Comparison of ENCODE assay signal across 2 cellular contexts in genomic region chr3:36991923-36992805, GRCh38.
TF ChIP-seq lines count a peak whose summit lies in the region.

No MANE protein-coding gene starts in this region.

TF ChIP-seq in K562, 482 proteins besides CTCF, POLR2A, EP300 and RAD21 (continued from another document and continues in another):
- TF ChIP-seq, protein P1, sequence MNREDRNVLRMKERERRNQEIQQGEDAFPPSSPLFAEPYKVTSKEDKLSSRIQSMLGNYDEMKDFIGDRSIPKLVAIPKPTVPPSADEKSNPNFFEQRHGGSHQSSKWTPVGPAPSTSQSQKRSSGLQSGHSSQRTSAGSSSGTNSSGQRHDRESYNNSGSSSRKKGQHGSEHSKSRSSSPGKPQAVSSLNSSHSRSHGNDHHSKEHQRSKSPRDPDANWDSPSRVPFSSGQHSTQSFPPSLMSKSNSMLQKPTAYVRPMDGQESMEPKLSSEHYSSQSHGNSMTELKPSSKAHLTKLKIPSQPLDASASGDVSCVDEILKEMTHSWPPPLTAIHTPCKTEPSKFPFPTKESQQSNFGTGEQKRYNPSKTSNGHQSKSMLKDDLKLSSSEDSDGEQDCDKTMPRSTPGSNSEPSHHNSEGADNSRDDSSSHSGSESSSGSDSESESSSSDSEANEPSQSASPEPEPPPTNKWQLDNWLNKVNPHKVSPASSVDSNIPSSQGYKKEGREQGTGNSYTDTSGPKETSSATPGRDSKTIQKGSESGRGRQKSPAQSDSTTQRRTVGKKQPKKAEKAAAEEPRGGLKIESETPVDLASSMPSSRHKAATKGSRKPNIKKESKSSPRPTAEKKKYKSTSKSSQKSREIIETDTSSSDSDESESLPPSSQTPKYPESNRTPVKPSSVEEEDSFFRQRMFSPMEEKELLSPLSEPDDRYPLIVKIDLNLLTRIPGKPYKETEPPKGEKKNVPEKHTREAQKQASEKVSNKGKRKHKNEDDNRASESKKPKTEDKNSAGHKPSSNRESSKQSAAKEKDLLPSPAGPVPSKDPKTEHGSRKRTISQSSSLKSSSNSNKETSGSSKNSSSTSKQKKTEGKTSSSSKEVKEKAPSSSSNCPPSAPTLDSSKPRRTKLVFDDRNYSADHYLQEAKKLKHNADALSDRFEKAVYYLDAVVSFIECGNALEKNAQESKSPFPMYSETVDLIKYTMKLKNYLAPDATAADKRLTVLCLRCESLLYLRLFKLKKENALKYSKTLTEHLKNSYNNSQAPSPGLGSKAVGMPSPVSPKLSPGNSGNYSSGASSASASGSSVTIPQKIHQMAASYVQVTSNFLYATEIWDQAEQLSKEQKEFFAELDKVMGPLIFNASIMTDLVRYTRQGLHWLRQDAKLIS (CRISPR knock-in tag; IDR thresholded peaks at IDR 0.05) = no peak
- TF ChIP-seq ZBTB49 (CRISPR knock-in tag; IDR thresholded peaks at IDR 0.05; ENCODE audit: borderline replicate concordance) = no peak
- TF ChIP-seq ZFP91 (CRISPR knock-in tag; IDR thresholded peaks at IDR 0.05) = no peak; the same call in 1 of the 2 replicates
- TF ChIP-seq E2F8 (IDR thresholded peaks at IDR 0.05; ENCODE audit: low read depth, partially characterized antibody) = no peak
- TF ChIP-seq TAF1 (IDR thresholded peaks at IDR 0.05; ENCODE audit: control insufficient read depth, extremely low read depth, insufficient read depth, low read length, severe bottlenecking) = no peak
- no peak for TF ChIP-seq LCOR (CRISPR knock-in tag; IDR thresholded peaks at IDR 0.05)
- TF ChIP-seq YY1 (IDR thresholded peaks at IDR 0.05; ENCODE audit: borderline replicate concordance in 1 of 3, control insufficient read depth in 1 of 3, extremely low read depth in 1 of 3, insufficient read depth in 3 of 3, insufficient read length in 1 of 3, insufficient replicate concordance in 2 of 3, low read depth in 1 of 3, low read length in 2 of 3) = peak in 1 of 3 experiments; percentile 56
- TF ChIP-seq MECOM (CRISPR knock-in tag; IDR thresholded peaks at IDR 0.05) = no peak
- no peak for TF ChIP-seq SRSF7 (optimal IDR thresholded peaks at IDR 0.05; ENCODE audit: low read depth, low read length)
- no peak for TF ChIP-seq PHB2 (IDR thresholded peaks at IDR 0.05; ENCODE audit: low read depth)
- no peak for TF ChIP-seq ZNF24 (IDR thresholded peaks at IDR 0.05)
- TF ChIP-seq ZNF79 (CRISPR knock-in tag; IDR thresholded peaks at IDR 0.05; ENCODE audit: low read depth) = no peak
- TF ChIP-seq DMBX1 (CRISPR knock-in tag; IDR thresholded peaks at IDR 0.05; ENCODE audit: borderline replicate concordance) = no peak
- TF ChIP-seq, protein P2, sequence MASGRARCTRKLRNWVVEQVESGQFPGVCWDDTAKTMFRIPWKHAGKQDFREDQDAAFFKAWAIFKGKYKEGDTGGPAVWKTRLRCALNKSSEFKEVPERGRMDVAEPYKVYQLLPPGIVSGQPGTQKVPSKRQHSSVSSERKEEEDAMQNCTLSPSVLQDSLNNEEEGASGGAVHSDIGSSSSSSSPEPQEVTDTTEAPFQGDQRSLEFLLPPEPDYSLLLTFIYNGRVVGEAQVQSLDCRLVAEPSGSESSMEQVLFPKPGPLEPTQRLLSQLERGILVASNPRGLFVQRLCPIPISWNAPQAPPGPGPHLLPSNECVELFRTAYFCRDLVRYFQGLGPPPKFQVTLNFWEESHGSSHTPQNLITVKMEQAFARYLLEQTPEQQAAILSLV (tag; IDR thresholded peaks at IDR 0.05) = 0 out of 2 replicates have a peak, but pooled peaks have one; percentile 9

TF ChIP-seq in HepG2, 621 proteins besides CTCF, POLR2A, EP300 and RAD21 (continued from another document and continues in another):
- TF ChIP-seq BRF2 (CRISPR knock-in tag; IDR thresholded peaks at IDR 0.05) (no peak; the same call in 1 of the 2 replicates), HOXA7 (CRISPR knock-in tag; IDR thresholded peaks at IDR 0.05) (no peak), ZNF678 (CRISPR knock-in tag; IDR thresholded peaks at IDR 0.05) (no peak), SNAPC4 (CRISPR knock-in tag; IDR thresholded peaks at IDR 0.05) (no peak), TIGD3 (CRISPR knock-in tag; IDR thresholded peaks at IDR 0.05; ENCODE audit: borderline replicate concordance) (peak; percentile 83), ZNF598 (CRISPR knock-in tag; IDR thresholded peaks at IDR 0.05; ENCODE audit: borderline replicate concordance) (peak; percentile 96; the same call in 1 of the 2 replicates), ZNF652 (CRISPR knock-in tag; IDR thresholded peaks at IDR 0.05; ENCODE audit: borderline replicate concordance, low read depth) (peak; percentile 86), SIN3A (IDR thresholded peaks at IDR 0.05; ENCODE audit: borderline replicate concordance, low read depth, low read length) (peak; percentile 20; the same call in 1 of the 2 replicates), SOX6 (IDR thresholded peaks at IDR 0.05) (no peak), SOX6 (CRISPR knock-in tag; IDR thresholded peaks at IDR 0.05) (no peak), SMAD9 (CRISPR knock-in tag; IDR thresholded peaks at IDR 0.05) (0 out of 2 replicates have a peak, but pooled peaks have one; percentile 82), CHD2 (IDR thresholded peaks at IDR 0.05; ENCODE audit: low read depth, low read length) (no peak), ZNF614 (CRISPR knock-in tag; IDR thresholded peaks at IDR 0.05; ENCODE audit: borderline replicate concordance) (no peak), KDM5B (CRISPR knock-in tag; IDR thresholded peaks at IDR 0.05; ENCODE audit: borderline replicate concordance) (no peak), NFKBIZ (CRISPR knock-in tag; IDR thresholded peaks at IDR 0.05) (no peak), RXRB (CRISPR knock-in tag; IDR thresholded peaks at IDR 0.05; ENCODE audit: borderline replicate concordance) (no peak), CBX2 (IDR thresholded peaks at IDR 0.05; ENCODE audit: low read depth, low read length) (no peak), CBX2 (CRISPR knock-in tag; IDR thresholded peaks at IDR 0.05; ENCODE audit: low read depth) (no peak), NFYC (CRISPR knock-in tag; IDR thresholded peaks at IDR 0.05) (no peak)
- TF ChIP-seq, protein P3, sequence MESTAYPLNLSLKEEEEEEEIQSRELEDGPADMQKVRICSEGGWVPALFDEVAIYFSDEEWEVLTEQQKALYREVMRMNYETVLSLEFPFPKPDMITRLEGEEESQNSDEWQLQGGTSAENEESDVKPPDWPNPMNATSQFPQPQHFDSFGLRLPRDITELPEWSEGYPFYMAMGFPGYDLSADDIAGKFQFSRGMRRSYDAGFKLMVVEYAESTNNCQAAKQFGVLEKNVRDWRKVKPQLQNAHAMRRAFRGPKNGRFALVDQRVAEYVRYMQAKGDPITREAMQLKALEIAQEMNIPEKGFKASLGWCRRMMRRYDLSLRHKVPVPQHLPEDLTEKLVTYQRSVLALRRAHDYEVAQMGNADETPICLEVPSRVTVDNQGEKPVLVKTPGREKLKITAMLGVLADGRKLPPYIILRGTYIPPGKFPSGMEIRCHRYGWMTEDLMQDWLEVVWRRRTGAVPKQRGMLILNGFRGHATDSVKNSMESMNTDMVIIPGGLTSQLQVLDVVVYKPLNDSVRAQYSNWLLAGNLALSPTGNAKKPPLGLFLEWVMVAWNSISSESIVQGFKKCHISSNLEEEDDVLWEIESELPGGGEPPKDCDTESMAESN (CRISPR knock-in tag; conservative IDR thresholded peaks at IDR 0.05) = no peak
- TF ChIP-seq, protein P4, sequence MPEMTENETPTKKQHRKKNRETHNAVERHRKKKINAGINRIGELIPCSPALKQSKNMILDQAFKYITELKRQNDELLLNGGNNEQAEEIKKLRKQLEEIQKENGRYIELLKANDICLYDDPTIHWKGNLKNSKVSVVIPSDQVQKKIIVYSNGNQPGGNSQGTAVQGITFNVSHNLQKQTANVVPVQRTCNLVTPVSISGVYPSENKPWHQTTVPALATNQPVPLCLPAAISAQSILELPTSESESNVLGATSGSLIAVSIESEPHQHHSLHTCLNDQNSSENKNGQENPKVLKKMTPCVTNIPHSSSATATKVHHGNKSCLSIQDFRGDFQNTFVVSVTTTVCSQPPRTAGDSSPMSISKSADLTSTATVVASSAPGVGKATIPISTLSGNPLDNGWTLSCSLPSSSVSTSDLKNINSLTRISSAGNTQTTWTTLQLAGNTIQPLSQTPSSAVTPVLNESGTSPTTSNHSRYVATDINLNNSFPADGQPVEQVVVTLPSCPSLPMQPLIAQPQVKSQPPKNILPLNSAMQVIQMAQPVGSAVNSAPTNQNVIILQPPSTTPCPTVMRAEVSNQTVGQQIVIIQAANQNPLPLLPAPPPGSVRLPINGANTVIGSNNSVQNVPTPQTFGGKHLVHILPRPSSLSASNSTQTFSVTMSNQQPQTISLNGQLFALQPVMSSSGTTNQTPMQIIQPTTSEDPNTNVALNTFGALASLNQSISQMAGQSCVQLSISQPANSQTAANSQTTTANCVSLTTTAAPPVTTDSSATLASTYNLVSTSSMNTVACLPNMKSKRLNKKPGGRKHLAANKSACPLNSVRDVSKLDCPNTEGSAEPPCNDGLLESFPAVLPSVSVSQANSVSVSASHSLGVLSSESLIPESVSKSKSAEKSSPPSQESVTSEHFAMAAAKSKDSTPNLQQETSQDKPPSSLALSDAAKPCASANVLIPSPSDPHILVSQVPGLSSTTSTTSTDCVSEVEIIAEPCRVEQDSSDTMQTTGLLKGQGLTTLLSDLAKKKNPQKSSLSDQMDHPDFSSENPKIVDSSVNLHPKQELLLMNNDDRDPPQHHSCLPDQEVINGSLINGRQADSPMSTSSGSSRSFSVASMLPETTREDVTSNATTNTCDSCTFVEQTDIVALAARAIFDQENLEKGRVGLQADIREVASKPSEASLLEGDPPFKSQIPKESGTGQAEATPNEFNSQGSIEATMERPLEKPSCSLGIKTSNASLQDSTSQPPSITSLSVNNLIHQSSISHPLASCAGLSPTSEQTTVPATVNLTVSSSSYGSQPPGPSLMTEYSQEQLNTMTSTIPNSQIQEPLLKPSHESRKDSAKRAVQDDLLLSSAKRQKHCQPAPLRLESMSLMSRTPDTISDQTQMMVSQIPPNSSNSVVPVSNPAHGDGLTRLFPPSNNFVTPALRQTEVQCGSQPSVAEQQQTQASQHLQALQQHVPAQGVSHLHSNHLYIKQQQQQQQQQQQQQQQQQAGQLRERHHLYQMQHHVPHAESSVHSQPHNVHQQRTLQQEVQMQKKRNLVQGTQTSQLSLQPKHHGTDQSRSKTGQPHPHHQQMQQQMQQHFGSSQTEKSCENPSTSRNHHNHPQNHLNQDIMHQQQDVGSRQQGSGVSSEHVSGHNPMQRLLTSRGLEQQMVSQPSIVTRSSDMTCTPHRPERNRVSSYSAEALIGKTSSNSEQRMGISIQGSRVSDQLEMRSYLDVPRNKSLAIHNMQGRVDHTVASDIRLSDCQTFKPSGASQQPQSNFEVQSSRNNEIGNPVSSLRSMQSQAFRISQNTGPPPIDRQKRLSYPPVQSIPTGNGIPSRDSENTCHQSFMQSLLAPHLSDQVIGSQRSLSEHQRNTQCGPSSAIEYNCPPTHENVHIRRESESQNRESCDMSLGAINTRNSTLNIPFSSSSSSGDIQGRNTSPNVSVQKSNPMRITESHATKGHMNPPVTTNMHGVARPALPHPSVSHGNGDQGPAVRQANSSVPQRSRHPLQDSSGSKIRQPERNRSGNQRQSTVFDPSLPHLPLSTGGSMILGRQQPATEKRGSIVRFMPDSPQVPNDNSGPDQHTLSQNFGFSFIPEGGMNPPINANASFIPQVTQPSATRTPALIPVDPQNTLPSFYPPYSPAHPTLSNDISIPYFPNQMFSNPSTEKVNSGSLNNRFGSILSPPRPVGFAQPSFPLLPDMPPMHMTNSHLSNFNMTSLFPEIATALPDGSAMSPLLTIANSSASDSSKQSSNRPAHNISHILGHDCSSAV (CRISPR knock-in tag; IDR thresholded peaks at IDR 0.05; ENCODE audit: borderline replicate concordance) = no peak
- TF ChIP-seq, protein P5, sequence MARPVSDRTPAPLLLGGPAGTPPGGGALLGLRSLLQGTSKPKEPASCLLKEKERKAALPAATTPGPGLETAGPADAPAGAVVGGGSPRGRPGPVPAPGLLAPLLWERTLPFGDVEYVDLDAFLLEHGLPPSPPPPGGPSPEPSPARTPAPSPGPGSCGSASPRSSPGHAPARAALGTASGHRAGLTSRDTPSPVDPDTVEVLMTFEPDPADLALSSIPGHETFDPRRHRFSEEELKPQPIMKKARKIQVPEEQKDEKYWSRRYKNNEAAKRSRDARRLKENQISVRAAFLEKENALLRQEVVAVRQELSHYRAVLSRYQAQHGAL (CRISPR knock-in tag; IDR thresholded peaks at IDR 0.05; ENCODE audit: not compliant biosample characterization) = no peak
